Comparison of ENCODE assay signal across 8 cellular contexts in genomic region chr2:191020221-191020741, GRCh38. TPM values are rescaled to one million over a fixed set of nuclear protein-coding genes. Genes with fewer than 3 reads are reported as not detected.
DNase-seq lines count a peak whose midpoint lies in the region; FAIRE-seq and TF ChIP-seq lines count a peak whose summit lies in the region.

No MANE protein-coding gene starts in this region.

- no peaks in the 10 kb centered on the region for H3K36me3 Mint-ChIP-seq in neural crest cell (ENCODE audit: low read depth)

- TF ChIP-seq POLR2A in H54 (IDR thresholded peaks at IDR 0.05; ENCODE audit: low read depth, low read length): peak; percentile 89
- peak in 1 of 4 donors; percentile 49 for TF ChIP-seq POLR2A in stomach (IDR thresholded peaks at IDR 0.05)

- TF ChIP-seq CTCF in neural crest cell (conservative IDR thresholded peaks at IDR 0.05) (no peak), stomach (IDR thresholded peaks at IDR 0.05) (peak in 2 of 7 experiments; percentile 7 to 42)

- H3K9me3 Mint-ChIP-seq in neural crest cell: no peaks in the 10 kb centered on the region

- H3K4me3 ChIP-seq in stomach: peak overlapping the region; percentile 64 to 73 (median 66)

- peak; percentile 98 for DNase-seq in ELR (ENCODE audit: low read depth)
- DNase-seq in H54 (ENCODE audit: insufficient read length, low spot score): peak; percentile 92
- DNase-seq in LoVo (ENCODE audit: low spot score): peak; percentile 97
- DNase-seq in RPMI8226: peak; percentile 95
- DNase-seq in activated T-helper 9 cell treated with anti-CD3 and anti-CD28 coated beads, Interleukin-2, amount 50 U/mL, for 16 hours (ENCODE audit: low read depth): peak; percentile 91
- DNase-seq in fibroblast of the conjunctiva (ENCODE audit: low read depth): peak; percentile 94
- DNase-seq in neural crest cell (ENCODE audit: low read depth, low spot score): peak; percentile 88
- peak; percentile 95 for DNase-seq in stomach

- WGBS in stomach, 5 donors: 0 to 1% (median 1%) methylated on average over 37 to 59 of the region's 59 CpGs

- peak; percentile 96 for TF ChIP-seq EP300 in stomach (IDR thresholded peaks at IDR 0.05)

- H3K4me3 Mint-ChIP-seq in neural crest cell: no peak overlapping the region

- H3K4me1 Mint-ChIP-seq in neural crest cell: no peaks in the 10 kb centered on the region

- H3K27me3 ChIP-seq in stomach: no peaks in the 10 kb centered on the region

- H3K9me3 ChIP-seq in stomach: no peaks in the 10 kb centered on the region

- peak overlapping the region; percentile 90 to 99 (median 93) for H3K27ac ChIP-seq in stomach

- H3K4me1 ChIP-seq in stomach: peaks cover 9 to 28% (median 14%) of the 10 kb centered on the region in 4 donors

- intact Hi-C loops in stomach (cut with DNase I; ENCODE audit: low total_unique reads): no loop called here

- H3K27me3 Mint-ChIP-seq in neural crest cell (ENCODE audit: low read depth): peaks cover 14% of the 10 kb centered on the region

- no peak overlapping the region for H3K27ac Mint-ChIP-seq in neural crest cell (ENCODE audit: unreplicated experiment)

- FAIRE-seq in H54 (lab: Jason Lieb, UNC): peak; percentile 86

- H3K36me3 ChIP-seq in stomach: no peaks in the 10 kb centered on the region

RNA-seq across cellular contexts. Expression of gene STAT1, which starts 6.3 kb away (rescaled TPM):
- total RNA-seq in neural crest cell (39.9 and 41.3 TPM in 2 replicates), stomach (100 to 1,000 TPM in 1 of 5 donors, 10 to 100 TPM in 4; 45.8 to 289 (median 80.4) TPM)
- 10 to 100 TPM; 23.2 to 36.1 (median 25.4) TPM for polyA plus RNA-seq in stomach

Comparison
In these comparisons a context has a peak if more than half of its experiments do, and no peak if none do; other contexts are left out.
1. Peak in every context shown above with its lines: DNase-seq, H3K4me3 ChIP-seq and H3K27ac ChIP-seq.